ENCODE assay signal across 8 cellular contexts in genomic region chr10:77391605-77392235, GRCh38.
DNase-seq lines count a peak whose midpoint lies in the region; ATAC-seq, FAIRE-seq and TF ChIP-seq lines count a peak whose summit lies in the region.

No MANE protein-coding gene starts in this region.

- H3K79me2 ChIP-seq in keratinocyte (ENCODE audit: control insufficient read depth, insufficient read depth, low read length) = no peaks in the 10 kb centered on the region

- DNase-seq in CMK (ENCODE audit: low read depth) = peak; percentile 24
- peak; percentile 42 to 83 for DNase-seq in HAP-1 (ENCODE audit: low spot score in 2 of 2)
- peak; percentile 15 for DNase-seq in NOMO-1 treated with DMSO at 0.1 percent for 48 hours (lab: John Stamatoyannopoulos, UW; ENCODE audit: unreplicated experiment)
- DNase-seq in T47D (ENCODE audit: low read depth in 1 of 2, low spot score in 1 of 2) = peak; percentile 47 to 95
- DNase-seq in keratinocyte (ENCODE audit: low read depth, low spot score) = no peak
- DNase-seq in stimulated activated CD4-positive, alpha-beta T cell treated with anti-CD3 and anti-CD28 coated beads, Interleukin-2, amount 100 ng/mL, for 48 hours = peak; percentile 27 to 33
- no peak for DNase-seq in activated effector memory CD4-positive, alpha-beta T cell treated with Interleukin-2 at 50 U/mL for 16 hours

- TF ChIP-seq CTCF in keratinocyte (optimal IDR thresholded peaks at IDR 0.05 in 1 of 3, IDR thresholded peaks at IDR 0.05 in 1 of 3, conservative IDR thresholded peaks at IDR 0.05 in 1 of 3; ENCODE audit: extremely low read depth in 1 of 3, insufficient read depth in 2 of 3, low read length in 3 of 3) = peak; percentile 51 to 77 (median 61)

- dilution Hi-C loops in keratinocyte (cut with MboI; ENCODE audit: extremely low pct_ligation_motif_present, low sequenced_read_pairs) = no loop called here

- H3K27me3 ChIP-seq in HAP-1 (ENCODE audit: low read depth) (0 out of 2 replicates have a peak, but pooled peaks cover 2% of the 10 kb centered on the region), keratinocyte (ENCODE audit: control insufficient read depth, extremely low read depth, insufficient read depth, low read length) (no peaks in the 10 kb centered on the region)

- no peaks in the 10 kb centered on the region for H3K36me3 ChIP-seq in HAP-1 (replicated peaks)
- no peaks in the 10 kb centered on the region for H3K36me3 ChIP-seq in keratinocyte (ENCODE audit: control insufficient read depth in 2 of 2, extremely low read depth in 1 of 2, insufficient read depth in 2 of 2, low read length in 2 of 2)

- peak overlapping the region; percentile 50 for H3K27ac ChIP-seq in keratinocyte (ENCODE audit: control insufficient read depth, insufficient read depth, low read length)

- H3K9ac ChIP-seq in keratinocyte (ENCODE audit: control insufficient read depth, extremely low read depth, insufficient read depth, low read length) = peak overlapping the region; percentile 12

- in situ Hi-C loops in HAP-1 (cut with MboI; ENCODE audit: low sequenced_read_pairs) = loop anchor here (5.0 kb wide), 1 partner anchor 251 kb away; no protein-coding TSS in a partner anchor
- in situ Hi-C loops in T47D (cut with HindIII; ENCODE audit: low pct_unique_long_range_greater_than_20kb, low sequenced_read_pairs) = no loop called here

- H3K4me1 ChIP-seq in HAP-1 (no peaks in the 10 kb centered on the region), keratinocyte (ENCODE audit: control insufficient read depth, extremely low read depth, insufficient read depth, low read length) (peaks cover 55% of the 10 kb centered on the region)

- H3K4me3 ChIP-seq in HAP-1 (no peak overlapping the region), keratinocyte (ENCODE audit: control insufficient read depth in 2 of 3, extremely low read depth in 1 of 3, insufficient read depth in 2 of 3, low read depth in 1 of 3, low read length in 3 of 3) (no peak overlapping the region)

- H4K20me1 ChIP-seq in keratinocyte (ENCODE audit: control insufficient read depth, extremely low read depth, insufficient read depth, low read length) = no peaks in the 10 kb centered on the region

- ATAC-seq in HG03045 (IDR thresholded peaks at IDR 0.05; ENCODE audit: unreplicated experiment) = no peak

- H3K9me3 ChIP-seq in HAP-1 (no peaks in the 10 kb centered on the region), keratinocyte (ENCODE audit: control insufficient read depth, low read depth, low read length) (no peaks in the 10 kb centered on the region)

- peak; percentile 73 for FAIRE-seq in keratinocyte (lab: Jason Lieb, UNC)

- no peaks in the 10 kb centered on the region for H3K9me1 ChIP-seq in keratinocyte (ENCODE audit: control insufficient read depth, extremely low read depth, insufficient read depth, low read length)

- H3K4me2 ChIP-seq in keratinocyte (ENCODE audit: control insufficient read depth, extremely low read depth, insufficient read depth, low read depth, low read length) = peak overlapping the region; percentile 59

- peak overlapping the region; percentile 59 for H2AFZ ChIP-seq in keratinocyte (ENCODE audit: control insufficient read depth, low read length)

Comparison
In these comparisons a context has a peak if more than half of its experiments do, and no peak if none do; other contexts are left out.
1. DNase-seq: peak in CMK (single experiment), HAP-1 (2 of 2), NOMO-1 treated with DMSO at 0.1 percent for 48 hours (single experiment), T47D (2 of 2) and stimulated activated CD4-positive, alpha-beta T cell treated with anti-CD3 and anti-CD28 coated beads, Interleukin-2, amount 100 ng/mL, for 48 hours (2 of 2); none in keratinocyte (single experiment) and activated effector memory CD4-positive, alpha-beta T cell treated with Interleukin-2 at 50 U/mL for 16 hours (single experiment).